In the genomic region with DNA sequence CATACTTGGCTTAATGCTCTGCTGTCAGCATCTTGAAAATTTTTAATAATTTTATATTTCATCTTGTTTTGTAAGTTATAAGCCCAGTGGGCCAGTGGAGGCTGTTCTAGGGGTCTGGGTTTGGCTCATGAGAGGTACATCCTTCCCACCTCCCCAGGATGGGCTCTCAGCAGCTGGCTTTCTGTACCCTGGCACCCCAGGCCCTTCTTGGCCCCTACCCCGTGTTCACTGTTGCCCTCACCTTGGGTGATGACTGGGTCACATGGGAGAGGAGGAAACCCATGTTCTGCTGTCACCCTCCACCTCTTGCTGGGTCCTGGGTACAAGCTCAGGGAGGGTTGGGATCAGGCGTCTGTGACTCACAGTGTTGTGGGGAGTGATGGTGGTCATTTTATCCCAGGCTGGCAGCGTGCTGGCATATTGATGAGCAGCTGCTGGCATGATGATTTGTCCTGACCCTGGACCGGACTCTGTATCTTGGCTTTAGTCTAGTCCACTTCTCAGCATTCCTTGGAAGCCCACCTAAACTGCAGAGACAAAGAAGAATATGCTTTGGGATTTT, we compare ENCODE assay signal across 18 cellular contexts. TPM values are rescaled to one million over a fixed set of nuclear protein-coding genes. Genes with fewer than 3 reads are reported as not detected.
DNase-seq lines count a peak whose midpoint lies in the region; ATAC-seq and TF ChIP-seq lines count a peak whose summit lies in the region.
"Had no signal": no experiment of that assay in that cellular context is flagged by ENCODE, and none has a peak within 500 bp of the region (broad histone marks: within the 10 kb centered on the region; RNA-seq: fewer than 3 reads in every experiment).

No MANE protein-coding gene starts in this region.

- H3K27me3 ChIP-seq in BLaER1 treated with 17β-estradiol and CSF1 and Interleukin-3, amounts not matched to agents 10 nM and 100 nM: no peaks in the 10 kb centered on the region
- H3K27me3 ChIP-seq in psoas muscle (ENCODE audit: insufficient read depth in 3 of 3, low read length in 2 of 3) (no peaks in the 10 kb centered on the region), PC-3 (ENCODE audit: low read length) (no peaks in the 10 kb centered on the region), prostate gland (replicated peaks; ENCODE audit: insufficient read depth) (no peaks in the 10 kb centered on the region)

- H3K4me2 ChIP-seq in BLaER1 treated with 17β-estradiol and CSF1 and Interleukin-3, amounts not matched to agents 10 nM and 100 nM: peak overlapping the region in 6 of 11 experiments; percentile 16 to 78 (median 36); a peak in 7 of 22 replicates
- H3K4me2 ChIP-seq in PC-3 (ENCODE audit: low read length): no peak overlapping the region

- CTCF ChIA-PET in PC-3 (lab: Charles Lee): no interaction called here

- no peaks in the 10 kb centered on the region for H3K9me2 ChIP-seq in PC-3 (replicated peaks; ENCODE audit: low read length)

- H3K9me3 ChIP-seq in BLaER1 treated with 17β-estradiol and CSF1 and Interleukin-3, amounts not matched to agents 10 nM and 100 nM (replicated peaks in 1 of 11): peaks cover 0 to 11% (median 0%) of the 10 kb centered on the region in 11 experiments; a peak in 5 of 22 replicates
- H3K9me3 ChIP-seq in psoas muscle (peaks cover 3% of the 10 kb centered on the region), PC-3 (ENCODE audit: low read length) (no peaks in the 10 kb centered on the region), prostate gland (no peaks in the 10 kb centered on the region)
- H3K9me3 ChIP-seq: Caco-2 had no signal

- no peak overlapping the region for H2AFZ ChIP-seq in PC-3 (ENCODE audit: low read length)
- H2AFZ ChIP-seq: GM23248 had no signal

- no peak for TF ChIP-seq CTCF in psoas muscle (IDR thresholded peaks at IDR 0.05)
- no peak for TF ChIP-seq CTCF in PC-3 (conservative IDR thresholded peaks at IDR 0.05; ENCODE audit: low read depth, low read length)
- TF ChIP-seq CTCF in prostate gland (IDR thresholded peaks at IDR 0.05): no peak

- H4K20me1 ChIP-seq in BLaER1 treated with 17β-estradiol and CSF1 and Interleukin-3, amounts not matched to agents 10 nM and 100 nM: no peaks in the 10 kb centered on the region; a peak in 1 of 22 replicates
- H4K20me1 ChIP-seq in PC-3 (ENCODE audit: low read length): no peaks in the 10 kb centered on the region

- peaks cover 0 to 75% (median 6%) of the 10 kb centered on the region in 10 experiments; a peak in 11 of 20 replicates for H3K4me1 ChIP-seq in BLaER1 treated with 17β-estradiol and CSF1 and Interleukin-3, amounts not matched to agents 10 nM and 100 nM
- H3K4me1 ChIP-seq in psoas muscle: peaks cover 51% of the 10 kb centered on the region
- H3K4me1 ChIP-seq in PC-3 (ENCODE audit: insufficient read depth, low read length): no peaks in the 10 kb centered on the region
- no peaks in the 10 kb centered on the region for H3K4me1 ChIP-seq in prostate gland (replicated peaks)
- H3K4me1 ChIP-seq: Caco-2 had no signal

- no peaks in the 10 kb centered on the region for H3K79me2 ChIP-seq in PC-3 (ENCODE audit: low read length)

- no peak for TF ChIP-seq POLR2A in prostate gland (IDR thresholded peaks at IDR 0.05)

- WGBS in psoas muscle, 3 donors: 31 to 58% (median 49%) methylated on average over 4 of the region's 4 CpGs
- 97% methylated on average over 4 of the region's 4 CpGs for WGBS in prostate gland

- H3K36me3 ChIP-seq in BLaER1 treated with 17β-estradiol and CSF1 and Interleukin-3, amounts not matched to agents 10 nM and 100 nM: peaks cover 0 to 55% (median 0%) of the 10 kb centered on the region in 11 experiments; a peak in 4 of 22 replicates
- H3K36me3 ChIP-seq in psoas muscle (ENCODE audit: insufficient read depth in 1 of 2, low read depth in 1 of 2) (no peaks in the 10 kb centered on the region), PC-3 (ENCODE audit: low read depth, low read length) (no peaks in the 10 kb centered on the region), prostate gland (no peaks in the 10 kb centered on the region)

- intact Hi-C loops in psoas muscle (cut with DNase I) (no loop called here), PC-3 (cut with micrococcal nuclease) (no loop called here), prostate gland (cut with DNase I) (no loop called here)

- no peaks in the 10 kb centered on the region for H3F3A ChIP-seq in PC-3 (ENCODE audit: low read length, unreplicated experiment)

- DNase-seq in LHCN-M2 (ENCODE audit: low read depth) (peak; percentile 23), astrocyte of the hippocampus (ENCODE audit: low read depth, low spot score) (peak; percentile 19), psoas muscle (peak; percentile 51 to 73), NCI-H2081 (lab: John Stamatoyannopoulos, UW) (no peak), PC-3 (no peak), prostate gland (ENCODE audit: low spot score) (no peak)
- DNase-seq in stimulated activated CD4-positive, alpha-beta T cell treated with anti-CD3 and anti-CD28 coated beads, Interleukin-4, amount 100 ng/mL, for 24 hours: no peak
- DNase-seq: Caco-2, EL, GM23248, HCEC 1CT, NCI-H1436, NCI-H510A treated with DMSO at 0.1 percent for 48 hours had no signal

- ATAC-seq in psoas muscle (peak; percentile 83 to 94 (median 88)), PC-3 (no peak)
- ATAC-seq: Panc1, Right ventricle myocardium inferior had no signal

- BruUV-seq in PC-3 (replicated peaks; lab: Mats Ljungman, UMichigan): no TSS peak

- H3K27ac ChIP-seq in BLaER1 treated with 17β-estradiol and CSF1 and Interleukin-3, amounts not matched to agents 10 nM and 100 nM: peak overlapping the region in 3 of 11 experiments; percentile 86 to 99 (median 87); a peak in 4 of 22 replicates
- H3K27ac ChIP-seq in psoas muscle: peak overlapping the region; percentile 88
- H3K27ac ChIP-seq in PC-3 (ENCODE audit: low read length): no peak overlapping the region
- no peak overlapping the region for H3K27ac ChIP-seq in prostate gland
- H3K27ac ChIP-seq: GM23248, HL-60 had no signal

- POLR2A ChIA-PET in PC-3 (lab: Charles Lee; ENCODE audit: unreplicated experiment): no interaction called here

- no peak overlapping the region for H3K4me3 ChIP-seq in BLaER1 treated with 17β-estradiol and CSF1 and Interleukin-3, amounts not matched to agents 10 nM and 100 nM
- H3K4me3 ChIP-seq in psoas muscle (peak overlapping the region; percentile 47), PC-3 (ENCODE audit: low read length) (no peak overlapping the region), prostate gland (no peak overlapping the region)
- H3K4me3 ChIP-seq: GM23248 had no signal

- peak overlapping the region in 2 of 11 experiments; percentile 50 to 59; a peak in 2 of 22 replicates for H3K9ac ChIP-seq in BLaER1 treated with 17β-estradiol and CSF1 and Interleukin-3, amounts not matched to agents 10 nM and 100 nM
- no peak overlapping the region for H3K9ac ChIP-seq in PC-3 (ENCODE audit: low read length)
- H3K9ac ChIP-seq: GM23248 had no signal

RNA-seq across cellular contexts. Expression of a gene that starts 34.6 kb away (rescaled TPM):
- total RNA-seq in LHCN-M2 (2014; rRNA removed): under 0.01 and 0.63 TPM in 2 replicates
- polyA plus RNA-seq in LHCN-M2 (2012): not detected
- total RNA-seq in psoas muscle: 100 to 1,000 TPM in 1 of 4 donors, 10 to 100 TPM in 3; 33.9 to 106 (median 56.1) TPM
- polyA plus RNA-seq in psoas muscle: 10 to 100 TPM; 13.9 to 50.3 (median 39.3) TPM
- total RNA-seq in PC-3 (2014; rRNA removed): 0.69 and 2.9 TPM in 2 replicates
- 10 to 100 TPM; 11.5 to 12.5 TPM for total RNA-seq in prostate gland
- total RNA-seq: GM23248 had no signal
- polyA plus RNA-seq: BJ, GM23248 had no signal

Comparison
In these comparisons a context has a peak if more than half of its experiments do, and no peak if none do; other contexts are left out.
1. DNase-seq: peak in LHCN-M2 (single experiment), astrocyte of the hippocampus (single experiment) and psoas muscle (2 of 2); none in stimulated activated CD4-positive, alpha-beta T cell treated with anti-CD3 and anti-CD28 coated beads, Interleukin-4, amount 100 ng/mL, for 24 hours (single experiment), NCI-H2081 (0 of 2), PC-3 (single experiment) and prostate gland (single experiment).